ENCODE assay signal across 1 cellular context in genomic region chr12:34350092-34351041, GRCh38.
TF ChIP-seq lines count a peak whose summit lies in the region.

No MANE protein-coding gene starts in this region.

TF ChIP-seq in HEK293, 187 proteins besides CTCF, POLR2A, EP300 and RAD21 (continued from another document and continues in another):
- no peak for TF ChIP-seq ATF2 (tag by site-specific recombination; IDR thresholded peaks at IDR 0.05; ENCODE audit: low read depth)
- TF ChIP-seq ZNF610 (tag by site-specific recombination; IDR thresholded peaks at IDR 0.05; ENCODE audit: borderline replicate concordance), result no peak
- no peak for TF ChIP-seq ZNF10 (tag by site-specific recombination; IDR thresholded peaks at IDR 0.05)
- no peak for TF ChIP-seq KLF8 (tag by site-specific recombination; IDR thresholded peaks at IDR 0.05)
- TF ChIP-seq SCRT1 (tag by site-specific recombination; IDR thresholded peaks at IDR 0.05; ENCODE audit: borderline replicate concordance), result peak; percentile 72; the same call in 1 of the 2 replicates
- TF ChIP-seq ZNF221 (tag by site-specific recombination; IDR thresholded peaks at IDR 0.05; ENCODE audit: borderline replicate concordance), result no peak
- no peak for TF ChIP-seq ZNF26 (tag by site-specific recombination; IDR thresholded peaks at IDR 0.05)
- no peak for TF ChIP-seq ZNF169 (tag by site-specific recombination; IDR thresholded peaks at IDR 0.05)
- no peak for TF ChIP-seq OVOL3 (tag by site-specific recombination; IDR thresholded peaks at IDR 0.05)
- TF ChIP-seq ZNF404 (tag by site-specific recombination; IDR thresholded peaks at IDR 0.05), result no peak
- TF ChIP-seq ZBTB17 (tag by site-specific recombination; IDR thresholded peaks at IDR 0.05), result no peak
- TF ChIP-seq ZNF416 (tag by site-specific recombination; IDR thresholded peaks at IDR 0.05), result no peak
- no peak for TF ChIP-seq ZFP37 (tag by site-specific recombination; IDR thresholded peaks at IDR 0.05)
- TF ChIP-seq ZNF362 (tag by site-specific recombination; IDR thresholded peaks at IDR 0.05), result no peak
- TF ChIP-seq ZBTB44 (tag by site-specific recombination; IDR thresholded peaks at IDR 0.05), result peak; percentile 52; the same call in 1 of the 2 replicates
- no peak for TF ChIP-seq ZBTB11 (tag by site-specific recombination; conservative IDR thresholded peaks at IDR 0.05; ENCODE audit: low read depth)
- no peak for TF ChIP-seq PBX3 (CRISPR knock-in tag; IDR thresholded peaks at IDR 0.05)
- TF ChIP-seq ZNF433 (tag by site-specific recombination; IDR thresholded peaks at IDR 0.05; ENCODE audit: low read depth), result no peak
- TF ChIP-seq ZNF121 (tag by site-specific recombination; IDR thresholded peaks at IDR 0.05), result 0 out of 2 replicates have a peak, but pooled peaks have one; percentile 54
- no peak for TF ChIP-seq ZNF670 (tag by site-specific recombination; IDR thresholded peaks at IDR 0.05; ENCODE audit: low read depth)
- TF ChIP-seq ZFP69B (tag by site-specific recombination; IDR thresholded peaks at IDR 0.05), result 0 out of 2 replicates have a peak, but pooled peaks have one; percentile 54
- no peak for TF ChIP-seq KLF9 (tag by site-specific recombination; IDR thresholded peaks at IDR 0.05; ENCODE audit: low read depth)
- TF ChIP-seq ZNF704 (tag by site-specific recombination; IDR thresholded peaks at IDR 0.05), result no peak
- no peak for TF ChIP-seq ZNF292 (tag by site-specific recombination; IDR thresholded peaks at IDR 0.05; ENCODE audit: borderline replicate concordance, low read depth)
- no peak for TF ChIP-seq ZNF398 (tag by site-specific recombination; IDR thresholded peaks at IDR 0.05)
- no peak for TF ChIP-seq ZNF211 (tag by site-specific recombination; IDR thresholded peaks at IDR 0.05; ENCODE audit: low read depth)
- no peak for TF ChIP-seq ZNF791 (tag by site-specific recombination; IDR thresholded peaks at IDR 0.05)
- TF ChIP-seq ZNF366 (tag by site-specific recombination; conservative IDR thresholded peaks at IDR 0.05), result 0 out of 2 replicates have a peak, but pooled peaks have one; percentile 46
- no peak for TF ChIP-seq ZNF16 (tag by site-specific recombination; IDR thresholded peaks at IDR 0.05; ENCODE audit: low read depth)
- TF ChIP-seq ZSCAN5A (tag by site-specific recombination; IDR thresholded peaks at IDR 0.05), result no peak
- TF ChIP-seq SCRT2 (tag by site-specific recombination; IDR thresholded peaks at IDR 0.05), result peak; percentile 97
- TF ChIP-seq ZNF280C (tag by site-specific recombination; IDR thresholded peaks at IDR 0.05), result no peak
- TF ChIP-seq GLIS2 (tag by site-specific recombination; IDR thresholded peaks at IDR 0.05), result no peak
- TF ChIP-seq ZNF473 (tag by site-specific recombination; IDR thresholded peaks at IDR 0.05), result no peak
- TF ChIP-seq ZXDB (tag by site-specific recombination; IDR thresholded peaks at IDR 0.05), result 0 out of 2 replicates have a peak, but pooled peaks have one; percentile 33
- no peak for TF ChIP-seq BCL11B (tag by site-specific recombination; IDR thresholded peaks at IDR 0.05; ENCODE audit: low read depth)
- no peak for TF ChIP-seq SP2 (tag by site-specific recombination; IDR thresholded peaks at IDR 0.05)
- TF ChIP-seq ZNF707 (tag by site-specific recombination; IDR thresholded peaks at IDR 0.05), result no peak
- no peak for TF ChIP-seq IKZF3 (tag by site-specific recombination; IDR thresholded peaks at IDR 0.05)
- TF ChIP-seq ZNF132 (tag by site-specific recombination; IDR thresholded peaks at IDR 0.05; ENCODE audit: borderline replicate concordance), result no peak
